Comparison of ENCODE assay signal across 7 cellular contexts in the genomic region with DNA sequence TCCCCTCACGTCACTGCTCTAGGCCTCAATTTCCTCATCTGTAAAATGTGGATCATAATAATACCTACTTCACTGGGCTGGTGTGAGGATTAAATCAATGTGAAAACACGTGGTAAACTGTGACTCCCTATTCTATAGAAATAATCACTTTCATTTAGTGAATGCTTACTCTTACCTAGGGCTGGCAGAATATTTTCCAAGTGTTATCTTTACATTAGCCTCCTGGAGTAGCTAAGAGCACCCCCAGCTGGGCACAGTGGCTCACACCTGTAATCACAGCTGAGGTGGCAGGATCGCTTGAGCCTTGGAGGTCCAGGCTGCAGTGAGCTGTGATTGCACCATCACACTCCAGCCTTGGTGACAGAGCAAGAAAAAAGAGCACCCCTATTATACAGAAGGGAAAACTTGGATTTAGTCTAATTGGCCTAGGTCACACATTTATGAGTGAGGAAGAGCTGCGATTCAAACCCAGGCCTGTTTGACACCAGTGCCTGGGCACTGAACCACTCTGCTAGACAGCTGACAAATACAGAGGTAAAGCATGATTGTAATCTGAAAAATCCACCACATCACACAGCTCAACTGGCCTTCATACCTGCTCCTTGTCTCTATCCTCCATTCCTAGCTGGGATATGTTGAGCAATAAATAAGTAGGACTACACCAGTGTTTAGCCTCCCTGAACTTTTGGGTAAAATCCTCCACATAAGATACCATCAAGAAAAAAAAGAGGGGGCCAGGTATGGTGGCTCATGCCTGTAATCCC. TPM values are rescaled to one million over a fixed set of nuclear protein-coding genes. Genes with fewer than 3 reads are reported as not detected.
DNase-seq lines count a peak whose midpoint lies in the region; ATAC-seq, FAIRE-seq and TF ChIP-seq lines count a peak whose summit lies in the region.

No MANE protein-coding gene starts in this region.

- peaks cover 44% of the 10 kb centered on the region for H3K27me3 Mint-ChIP-seq in nephron progenitor cell (ENCODE audit: low read depth, poor library complexity)

- intact Hi-C loops in HCT116 (cut with micrococcal nuclease), result loop anchor here (2.0 to 5.0 kb wide), 2 partner anchors 44 to 622 kb away; a partner anchor contains a TSS
- intact Hi-C loops in colonic mucosa (cut with DNase I), result no loop called here

- H3K9me2 ChIP-seq in HCT116 (ENCODE audit: insufficient read depth), result no peaks in the 10 kb centered on the region

- H3K9me3 ChIP-seq in HCT116 (ENCODE audit: control insufficient read depth in 1 of 2, insufficient read depth in 1 of 2, low read depth in 1 of 2, low read length in 2 of 2) (no peaks in the 10 kb centered on the region), colonic mucosa (no peaks in the 10 kb centered on the region)

- H2AFZ ChIP-seq in HCT116 (ENCODE audit: low read depth, low read length, poor library complexity, severe bottlenecking), result peak overlapping the region; percentile 95

- H3K79me2 ChIP-seq in HCT116 (ENCODE audit: insufficient read depth, low read length), result no peaks in the 10 kb centered on the region

- H3K27ac Mint-ChIP-seq in nephron progenitor cell, result no peak overlapping the region

- TF ChIP-seq POLR2A in HCT116 (IDR thresholded peaks at IDR 0.05; ENCODE audit: borderline replicate concordance, extremely low read depth, insufficient read depth, insufficient read length), result no peak

- H3K27ac ChIP-seq in HCT116 (ENCODE audit: low read depth, low read length) (no peak overlapping the region), colonic mucosa (no peak overlapping the region)

- peak; percentile 52 for ATAC-seq in HCT116
- no peak for ATAC-seq in GM21723 (IDR thresholded peaks at IDR 0.05; ENCODE audit: unreplicated experiment)

- H3K27me3 ChIP-seq in HCT116 (ENCODE audit: insufficient read depth, low read length), result no peaks in the 10 kb centered on the region
- no peaks in the 10 kb centered on the region for H3K27me3 ChIP-seq in colonic mucosa

- DNase-seq in HCT116 (ENCODE audit: low read depth, low spot score), result no peak
- peak; percentile 17 for DNase-seq in SHP77 treated with DMSO at 0.1 percent for 48 hours (lab: John Stamatoyannopoulos, UW)
- peak; percentile 32 for DNase-seq in colonic mucosa
- DNase-seq in nephron progenitor cell, result no peak
- no peak for DNase-seq in SK-N-DZ (ENCODE audit: low spot score)
- DNase-seq in urothelium cell line (ENCODE audit: low spot score), result no peak

- no peaks in the 10 kb centered on the region for H3K36me3 Mint-ChIP-seq in nephron progenitor cell (ENCODE audit: low read depth)

- RAD21 ChIA-PET in HCT116 (lab: Charles Lee; ENCODE audit: low non-redundant PET in 1 of 2, low total read pairs in 2 of 2, uncharacterized antibody in 2 of 2, unreplicated experiment in 2 of 2), result interaction anchor here (0.5 to 0.7 kb wide), 2 partner anchors 44 to 511 kb away, joined by 3 read pairs; a partner anchor contains a TSS

- H3K9ac ChIP-seq in HCT116 (ENCODE audit: low read length) (no peak overlapping the region), colonic mucosa (ENCODE audit: low read depth in 2 of 2, low read length in 2 of 2) (no peak overlapping the region)

- peaks cover 24% of the 10 kb centered on the region for H3K4me1 Mint-ChIP-seq in nephron progenitor cell

- H3K4me3 Mint-ChIP-seq in nephron progenitor cell, result peak overlapping the region; percentile 87

- peaks cover 17% of the 10 kb centered on the region for H3K9me3 Mint-ChIP-seq in nephron progenitor cell

- BruUV-seq in HCT116 (replicated peaks; lab: Mats Ljungman, UMichigan), result no TSS peak

- no peaks in the 10 kb centered on the region for H4K20me1 ChIP-seq in HCT116 (ENCODE audit: insufficient read depth)

- POLR2A ChIA-PET in HCT116 (lab: Charles Lee), result interaction anchor here (1.4 kb wide), 1 partner anchor 45 kb away, joined by 5 read pairs; a partner anchor contains a TSS

- FAIRE-seq in urothelium cell line (lab: Jason Lieb, UNC), result no peak

- CTCF ChIA-PET in HCT116 (lab: Charles Lee), result interaction anchor here (0.6 to 1.5 kb wide), 8 partner anchors 8 to 218 kb away, joined by 3 to 10 read pairs (median 4); a partner anchor contains a TSS

- H3K4me3 ChIP-seq in HCT116 (replicated peaks in 1 of 2; ENCODE audit: low read depth in 1 of 2, low read length in 2 of 2) (peak overlapping the region; percentile 57 to 69; a peak in 3 of 4 replicates), colonic mucosa (peak overlapping the region; percentile 71)

- peak overlapping the region; percentile 85 for H3K4me2 ChIP-seq in HCT116 (ENCODE audit: low read length)

- H3K36me3 ChIP-seq in HCT116 (ENCODE audit: control insufficient read depth in 1 of 2, insufficient read depth in 2 of 2, low read length in 2 of 2) (no peaks in the 10 kb centered on the region), colonic mucosa (no peaks in the 10 kb centered on the region)

- peaks cover 12 to 24% of the 10 kb centered on the region in 2 experiments for H3K4me1 ChIP-seq in HCT116 (ENCODE audit: control insufficient read depth in 1 of 2, insufficient read depth in 2 of 2, low read length in 2 of 2)
- no peaks in the 10 kb centered on the region for H3K4me1 ChIP-seq in colonic mucosa

- peak; percentile 64 to 65 (median 65) for TF ChIP-seq CTCF in HCT116 (IDR thresholded peaks at IDR 0.05 in 2 of 3, conservative IDR thresholded peaks at IDR 0.05 in 1 of 3; ENCODE audit: borderline replicate concordance in 1 of 3, insufficient read depth in 1 of 3, low read depth in 2 of 3, low read length in 2 of 3)
- TF ChIP-seq CTCF in colonic mucosa (IDR thresholded peaks at IDR 0.05), result no peak
- no peak for TF ChIP-seq CTCF in nephron progenitor cell (IDR thresholded peaks at IDR 0.05)

- TF ChIP-seq RAD21 in HCT116 (IDR thresholded peaks at IDR 0.05; ENCODE audit: low read depth), result peak; percentile 72

TF ChIP-seq in HCT116, 20 proteins besides CTCF, POLR2A, EP300 and RAD21:
- TF ChIP-seq JUND (IDR thresholded peaks at IDR 0.05) (no peak), EZH2phosphoT487 (IDR thresholded peaks at IDR 0.05; ENCODE audit: borderline replicate concordance) (no peak), TCF7L2 (IDR thresholded peaks at IDR 0.05; ENCODE audit: borderline replicate concordance, extremely low read depth, insufficient read depth, insufficient read length) (no peak), ZNF274 (IDR thresholded peaks at IDR 0.05; ENCODE audit: low read depth, low read length) (no peak)

RNA-seq across cellular contexts. Expression of a gene that starts 1.4 kb away (rescaled TPM):
- 14.6 TPM for total RNA-seq in HCT116 (2021; ENCODE audit: unreplicated experiment)
- polyA plus RNA-seq in HCT116 (2012), result 17.1 and 17.5 TPM in 2 replicates
- 1 to 10 TPM; 4.5 to 5.7 TPM for total RNA-seq in colonic mucosa
- 19.9 and 21.6 TPM in 2 replicates for polyA plus RNA-seq in SK-N-DZ (2014; cell fraction: cytosol; rRNA removed)
- 13.3 and 15.6 TPM in 2 replicates for polyA plus RNA-seq in SK-N-DZ (2014; cell fraction: nucleus; rRNA removed)

RNA-seq across cellular contexts. Expression of a gene that starts 43.7 kb away (rescaled TPM):
- 41.4 TPM for total RNA-seq in HCT116 (2021; ENCODE audit: unreplicated experiment)
- 41.4 and 43.8 TPM in 2 replicates for polyA plus RNA-seq in HCT116 (2012)
- total RNA-seq in colonic mucosa, result 10 to 100 TPM; 18.2 to 31.0 TPM
- polyA plus RNA-seq in SK-N-DZ (2014; cell fraction: cytosol; rRNA removed), result 50.4 and 55.7 TPM in 2 replicates
- polyA plus RNA-seq in SK-N-DZ (2014; cell fraction: nucleus; rRNA removed), result 99.1 and 102 TPM in 2 replicates

RNA-seq across cellular contexts. Expression of a gene that starts 44.9 kb away (rescaled TPM):
- total RNA-seq in HCT116 (2021; ENCODE audit: unreplicated experiment) (8.0 TPM), colonic mucosa (10 to 100 TPM; 20.9 to 23.8 TPM)
- 6.7 and 7.8 TPM in 2 replicates for polyA plus RNA-seq in HCT116 (2012)
- polyA plus RNA-seq in SK-N-DZ (2014; cell fraction: cytosol; rRNA removed), result 19.0 and 21.5 TPM in 2 replicates
- polyA plus RNA-seq in SK-N-DZ (2014; cell fraction: nucleus; rRNA removed), result 24.4 and 43.8 TPM in 2 replicates

Comparison
In these comparisons a context has a peak if more than half of its experiments do, and no peak if none do; other contexts are left out.
1. DNase-seq: peak in SHP77 treated with DMSO at 0.1 percent for 48 hours (single experiment) and colonic mucosa (single experiment); none in HCT116 (single experiment), nephron progenitor cell (single experiment), SK-N-DZ (single experiment) and urothelium cell line (single experiment).
2. CTCF ChIP-seq: peak in HCT116 (3 of 3); none in colonic mucosa (single experiment) and nephron progenitor cell (single experiment).